ENCODE assay signal across 9 cellular contexts in genomic region chr22:50641696-50642607, GRCh38. TPM values are rescaled to one million over a fixed set of nuclear protein-coding genes. Genes with fewer than 3 reads are reported as not detected.
DNase-seq lines count a peak whose midpoint lies in the region; ATAC-seq, FAIRE-seq and TF ChIP-seq lines count a peak whose summit lies in the region.
"Had no signal": no experiment of that assay in that cellular context is flagged by ENCODE, and none has a peak within 500 bp of the region (broad histone marks: within the 10 kb centered on the region; RNA-seq: fewer than 3 reads in every experiment).

No MANE protein-coding gene starts in this region.

- no peaks in the 10 kb centered on the region for H4K20me1 ChIP-seq in K562 (replicated peaks; ENCODE audit: control insufficient read depth, insufficient read depth, low read length)

- H3K4me2 ChIP-seq in K562 (ENCODE audit: insufficient read depth, low read length) = no peak overlapping the region

- intact Hi-C loops in K562 (cut with micrococcal nuclease) = no loop called here
- intact Hi-C loops in sciatic nerve (cut with DNase I) = no loop called here
- intact Hi-C loops in breast epithelium (cut with DNase I; ENCODE audit: low total_unique reads) = no loop called here

- TF ChIP-seq CTCF in GM13977 (IDR thresholded peaks at IDR 0.05; ENCODE audit: extremely low read depth, insufficient read depth, missing control alignments) (peak; percentile 21), K562 (IDR thresholded peaks at IDR 0.05 in 2 of 3, conservative IDR thresholded peaks at IDR 0.05 in 1 of 3; ENCODE audit: insufficient read depth in 2 of 3, low read depth in 1 of 3, low read length in 3 of 3) (peak; percentile 24 to 35 (median 25); a peak in 3 of 6 replicates), breast epithelium (IDR thresholded peaks at IDR 0.05) (no peak)

- H3K79me2 ChIP-seq in K562 (ENCODE audit: control insufficient read depth, insufficient read depth, low read length) = no peaks in the 10 kb centered on the region

- POLR2A ChIA-PET in K562 (lab: Yijun Ruan, JAX) = interaction anchor here (0.6 to 1.5 kb wide), 3 partner anchors 12 to 720 kb away, joined by 3 read pairs; partner anchors contain the start of gene LMF2

- no peak for TF ChIP-seq POLR2A in K562 (conservative IDR thresholded peaks at IDR 0.05)
- TF ChIP-seq POLR2A in breast epithelium (IDR thresholded peaks at IDR 0.05) = no peak

- H3K9me3 ChIP-seq in K562 (replicated peaks; ENCODE audit: control insufficient read depth, insufficient read depth, low read depth, low read length) = no peaks in the 10 kb centered on the region
- H3K9me3 ChIP-seq in iPS-18a (ENCODE audit: control insufficient read depth, low read depth, low read length) = no peaks in the 10 kb centered on the region
- H3K9me3 ChIP-seq in breast epithelium = no peaks in the 10 kb centered on the region

- H3K9ac ChIP-seq in K562 (ENCODE audit: insufficient read depth in 1 of 2, low read depth in 2 of 2, low read length in 2 of 2) = no peak overlapping the region
- H3K9ac ChIP-seq in iPS-18a (ENCODE audit: low read length) = peak overlapping the region; percentile 6

- WGBS in K562 (ENCODE audit: insufficient coverage, low coverage, missing lambda C conversion rate) = 10% methylated on average over 8 of the region's 17 CpGs

- H3K27ac ChIP-seq in K562 (ENCODE audit: extremely low read depth, low read depth, low read length) = no peak overlapping the region
- H3K27ac ChIP-seq in iPS-18a (ENCODE audit: low read length) = no peak overlapping the region
- H3K27ac ChIP-seq in breast epithelium = no peak overlapping the region

- TF ChIP-seq EP300 in K562 (IDR thresholded peaks at IDR 0.05; ENCODE audit: low read length) = no peak

- no peak for FAIRE-seq in K562 (lab: Jason Lieb, UNC)

- BruUV-seq in K562 (replicated peaks; lab: Mats Ljungman, UMichigan) = no TSS peak

- H3K4me1 ChIP-seq in K562 (replicated peaks in 1 of 2; ENCODE audit: control insufficient read depth in 2 of 2, insufficient read depth in 2 of 2, low read length in 2 of 2) (peaks cover 0 to 6% of the 10 kb centered on the region in 2 experiments; a peak in 2 of 5 replicates), iPS-18a (ENCODE audit: control insufficient read depth, low read depth, low read length) (peaks cover 13% of the 10 kb centered on the region), breast epithelium (no peaks in the 10 kb centered on the region)

- in situ Hi-C loops in GM13977 (cut with MboI; ENCODE audit: low pct_unique_long_range_greater_than_20kb, low sequenced_read_pairs, unreplicated experiment) (no loop called here), K562 (cut with MboI) (loop anchor here (5.0 kb wide), 1 partner anchor 55 kb away; no protein-coding TSS in a partner anchor)

- ATAC-seq in K562 = peak; percentile 76
- peak; percentile 95 for ATAC-seq in sciatic nerve
- no peak for ATAC-seq in GM21528 (IDR thresholded peaks at IDR 0.05; ENCODE audit: low FRiP score, unreplicated experiment)
- ATAC-seq in GM18511 (IDR thresholded peaks at IDR 0.05; ENCODE audit: unreplicated experiment) = no peak

- H3K4me3 ChIP-seq in K562 (no peak overlapping the region), iPS-18a (ENCODE audit: low read length) (peak overlapping the region; percentile 11), breast epithelium (no peak overlapping the region)

- CTCF ChIA-PET in K562 (lab: Yijun Ruan, JAX; ENCODE audit: low intra/inter-chr PET ratio) = no interaction called here

- TF ChIP-seq RAD21 in K562 (CRISPR knock-in tag; conservative IDR thresholded peaks at IDR 0.05 in 1 of 2, IDR thresholded peaks at IDR 0.05 in 1 of 2) = no peak

- H3K9me1 ChIP-seq in K562 (ENCODE audit: control insufficient read depth, insufficient read depth, low read length) = no peaks in the 10 kb centered on the region

- H3K27me3 ChIP-seq in K562 (ENCODE audit: control insufficient read depth in 2 of 2, insufficient read depth in 2 of 2, low read length in 2 of 2) (peaks cover 5 to 42% of the 10 kb centered on the region in 2 experiments), iPS-18a (ENCODE audit: control insufficient read depth, insufficient read depth, low read length) (peaks cover 28% of the 10 kb centered on the region), breast epithelium (peaks cover 0 to 12% of the 10 kb centered on the region in 2 donors)

- H3K36me3 ChIP-seq in K562 (ENCODE audit: control insufficient read depth, insufficient read depth, low read length) (no peaks in the 10 kb centered on the region), iPS-18a (ENCODE audit: control insufficient read depth, low read depth, low read length) (no peaks in the 10 kb centered on the region), breast epithelium (no peaks in the 10 kb centered on the region)

- H2AFZ ChIP-seq in K562 (ENCODE audit: low read depth, low read length) = no peak overlapping the region

- DNase-seq in GM13977 (ENCODE audit: low spot score) = no peak
- DNase-seq in K562 (ENCODE audit: extremely low read depth in 1 of 4, low spot score in 3 of 4) = peak in 3 of 4 experiments; percentile 26 to 42 (median 32)
- no peak for DNase-seq in sciatic nerve (ENCODE audit: low spot score)
- DNase-seq in breast epithelium (ENCODE audit: low spot score in 2 of 2) = no peak
- DNase-seq in EL = no peak
- DNase-seq: activated B cell treated with CpG ODN at 0.5 μM for 24 hours had no signal

RNA-seq across cellular contexts. Expression of gene ARSA, which starts 14.0 kb away (rescaled TPM):
- total RNA-seq in K562 (2011; cell fraction: chromatin; rRNA removed; ENCODE audit: low replicate concordance) = 8.9 and 28.8 TPM in 2 replicates
- total RNA-seq in K562 (2011; cell fraction: nucleolus; rRNA removed) = 26.2 and 28.3 TPM in 2 replicates
- total RNA-seq in K562 (2011; cell fraction: nucleoplasm; rRNA removed) = 10.3 and 15.7 TPM in 2 replicates
- total RNA-seq in K562 (2014; rRNA removed) = 3.6 and 6.0 TPM in 2 replicates
- total RNA-seq in K562 (2014; rRNA removed; fragmentation: Illumina TruSeq; extraction: Trizol) = 0.29 and 0.73 TPM in 2 replicates
- total RNA-seq in K562 (2015; rRNA removed; fragmentation: Illumina TruSeq; extraction: Trizol) = 2.3 and 2.5 TPM in 2 replicates
- 10.9 TPM in 2 replicates for total RNA-seq in K562 (2021)
- polyA plus RNA-seq in K562 (2011; rRNA removed) = 1.2 and 3.9 TPM in 2 replicates
- polyA plus RNA-seq in K562 (2011; cell fraction: cytosol; rRNA removed) = 1.6 and 3.9 TPM in 2 replicates
- 22.0 and 41.4 TPM in 2 replicates for polyA plus RNA-seq in K562 (2011; cell fraction: nucleus; rRNA removed)
- polyA plus RNA-seq in K562 (2012) = 6.9 and 25.3 TPM in 2 replicates
- polyA plus RNA-seq in K562 (2014; fragmentation: Illumina TruSeq; extraction: Trizol) = 1.2 and 5.2 TPM in 2 replicates
- polyA plus RNA-seq in K562 (2014; fragmentation: Nextera tagmentation; extraction: Ambion mirVana) = under 1 TPM in 1 of 2 experiments, not detected in 1; 0.32 TPM
- 9.2 and 10.2 TPM in 2 replicates for polyA plus RNA-seq in K562 (2014; rRNA removed)
- polyA minus RNA-seq in K562 (2011; rRNA and poly(A)+ RNA removed) = 0.30 and 0.49 TPM in 2 replicates
- polyA minus RNA-seq in K562 (2011; cell fraction: cytosol; rRNA and poly(A)+ RNA removed) = 0.82 and 1.5 TPM in 2 replicates
- 5.1 and 5.7 TPM in 2 replicates for polyA minus RNA-seq in K562 (2011; cell fraction: nucleus; rRNA and poly(A)+ RNA removed)
- total RNA-seq in sciatic nerve = 38.1 TPM
- total RNA-seq in breast epithelium = 10 to 100 TPM; 23.8 to 39.0 (median 36.3) TPM

RNA-seq across cellular contexts. Expression of gene SHANK3, which starts 30.7 kb away (rescaled TPM):
- total RNA-seq in K562 (2011; cell fraction: chromatin; rRNA removed; ENCODE audit: low replicate concordance) = 0.21 and 0.37 TPM in 2 replicates
- total RNA-seq in K562 (2011; cell fraction: nucleolus; rRNA removed) = 0.13 and 0.17 TPM in 2 replicates
- total RNA-seq in K562 (2011; cell fraction: nucleoplasm; rRNA removed) = 0.08 and 0.15 TPM in 2 replicates
- total RNA-seq in K562 (2014; rRNA removed) (0.04 TPM in 1 of 2 replicates, not detected in the other), K562 (2014; rRNA removed; fragmentation: Illumina TruSeq; extraction: Trizol) (not detected in 2 replicates), K562 (2015; rRNA removed; fragmentation: Illumina TruSeq; extraction: Trizol) (not detected in 2 replicates), K562 (2021) (0.07 and 0.13 TPM in 2 replicates), sciatic nerve (56.6 TPM), breast epithelium (10 to 100 TPM in 1 of 3 donors, 1 to 10 TPM in 2; 4.8 to 28.8 (median 5.9) TPM)
- polyA plus RNA-seq in K562 (2011; rRNA removed) (0.01 TPM in 2 replicates), K562 (2014; fragmentation: Illumina TruSeq; extraction: Trizol) (not detected in 2 replicates), K562 (2014; fragmentation: Nextera tagmentation; extraction: Ambion mirVana) (not detected), K562 (2014; rRNA removed) (0.03 TPM in 1 of 2 replicates, not detected in the other)
- 0.03 TPM in 2 replicates for polyA plus RNA-seq in K562 (2011; cell fraction: cytosol; rRNA removed)
- 0.07 and 0.18 TPM in 2 replicates for polyA plus RNA-seq in K562 (2011; cell fraction: nucleus; rRNA removed)
- 0.01 and 0.04 TPM in 2 replicates for polyA plus RNA-seq in K562 (2012)
- polyA minus RNA-seq in K562 (2011; rRNA and poly(A)+ RNA removed) = not detected in 2 replicates
- 0.10 TPM in 1 of 2 replicates, not detected in the other for polyA minus RNA-seq in K562 (2011; cell fraction: cytosol; rRNA and poly(A)+ RNA removed)
- polyA minus RNA-seq in K562 (2011; cell fraction: nucleus; rRNA and poly(A)+ RNA removed) = under 0.01 and 0.13 TPM in 2 replicates
- total RNA-seq: activated B cell treated with CpG ODN at 0.5 μM for 24 hours had no signal

RNA-seq across cellular contexts. Expression of gene MAPK8IP2, which starts 41.4 kb away (rescaled TPM):
- total RNA-seq in K562 (2011; cell fraction: chromatin; rRNA removed; ENCODE audit: low replicate concordance) = 0.12 TPM in 1 of 2 replicates, not detected in the other
- 0.13 and 0.17 TPM in 2 replicates for total RNA-seq in K562 (2011; cell fraction: nucleolus; rRNA removed)
- 0.07 and 0.23 TPM in 2 replicates for total RNA-seq in K562 (2011; cell fraction: nucleoplasm; rRNA removed)
- 0.18 and 0.45 TPM in 2 replicates for total RNA-seq in K562 (2014; rRNA removed)
- total RNA-seq in K562 (2014; rRNA removed; fragmentation: Illumina TruSeq; extraction: Trizol) = 0.04 TPM in 1 of 2 replicates, not detected in the other
- total RNA-seq in K562 (2015; rRNA removed; fragmentation: Illumina TruSeq; extraction: Trizol) = 0.04 and 0.07 TPM in 2 replicates
- 0.29 and 0.47 TPM in 2 replicates for total RNA-seq in K562 (2021)
- 0.01 and 0.07 TPM in 2 replicates for polyA plus RNA-seq in K562 (2011; rRNA removed)
- 0.07 and 0.18 TPM in 2 replicates for polyA plus RNA-seq in K562 (2011; cell fraction: cytosol; rRNA removed)
- 0.13 and 0.14 TPM in 2 replicates for polyA plus RNA-seq in K562 (2011; cell fraction: nucleus; rRNA removed)
- 0.17 and 0.36 TPM in 2 replicates for polyA plus RNA-seq in K562 (2012)
- 0.03 and 0.17 TPM in 2 replicates for polyA plus RNA-seq in K562 (2014; fragmentation: Illumina TruSeq; extraction: Trizol)
- polyA plus RNA-seq in K562 (2014; fragmentation: Nextera tagmentation; extraction: Ambion mirVana) = not detected
- 0.12 and 0.18 TPM in 2 replicates for polyA plus RNA-seq in K562 (2014; rRNA removed)
- polyA minus RNA-seq in K562 (2011; rRNA and poly(A)+ RNA removed) = not detected in 2 replicates
- 0.36 TPM in 1 of 2 replicates, not detected in the other for polyA minus RNA-seq in K562 (2011; cell fraction: cytosol; rRNA and poly(A)+ RNA removed)
- under 0.01 TPM in 1 of 2 replicates, not detected in the other for polyA minus RNA-seq in K562 (2011; cell fraction: nucleus; rRNA and poly(A)+ RNA removed)
- total RNA-seq in sciatic nerve = 2.4 TPM
- 1 to 10 TPM; 1.9 to 2.2 (median 2.0) TPM for total RNA-seq in breast epithelium

RNA-seq across cellular contexts. Expression of gene CHKB, which starts 59.3 kb away (rescaled TPM):
- total RNA-seq in K562 (2011; cell fraction: chromatin; rRNA removed; ENCODE audit: low replicate concordance) = 48.4 and 97.8 TPM in 2 replicates
- 53.4 and 65.4 TPM in 2 replicates for total RNA-seq in K562 (2011; cell fraction: nucleolus; rRNA removed)
- total RNA-seq in K562 (2011; cell fraction: nucleoplasm; rRNA removed) = 51.6 and 55.9 TPM in 2 replicates
- total RNA-seq in K562 (2014; rRNA removed) (11.0 and 14.5 TPM in 2 replicates), K562 (2014; rRNA removed; fragmentation: Illumina TruSeq; extraction: Trizol) (7.7 and 10.3 TPM in 2 replicates), K562 (2015; rRNA removed; fragmentation: Illumina TruSeq; extraction: Trizol) (8.9 and 9.8 TPM in 2 replicates), K562 (2021) (15.2 and 15.9 TPM in 2 replicates), sciatic nerve (73.9 TPM), breast epithelium (10 to 100 TPM; 53.9 to 77.6 (median 71.4) TPM)
- polyA plus RNA-seq in K562 (2011; rRNA removed) (16.3 and 24.8 TPM in 2 replicates), K562 (2014; fragmentation: Illumina TruSeq; extraction: Trizol) (14.4 and 16.2 TPM in 2 replicates), K562 (2014; fragmentation: Nextera tagmentation; extraction: Ambion mirVana) (1 to 10 TPM; 2.7 to 5.3 TPM), K562 (2014; rRNA removed) (19.0 and 31.0 TPM in 2 replicates)
- polyA plus RNA-seq in K562 (2011; cell fraction: cytosol; rRNA removed) = 9.9 and 12.5 TPM in 2 replicates
- polyA plus RNA-seq in K562 (2011; cell fraction: nucleus; rRNA removed) = 89.3 and 120 TPM in 2 replicates
- 10.9 and 32.8 TPM in 2 replicates for polyA plus RNA-seq in K562 (2012)
- polyA minus RNA-seq in K562 (2011; rRNA and poly(A)+ RNA removed) = 3.2 and 3.7 TPM in 2 replicates
- polyA minus RNA-seq in K562 (2011; cell fraction: cytosol; rRNA and poly(A)+ RNA removed) = 1.8 and 4.8 TPM in 2 replicates
- polyA minus RNA-seq in K562 (2011; cell fraction: nucleus; rRNA and poly(A)+ RNA removed) = 11.0 and 14.1 TPM in 2 replicates

Comparison
In these comparisons a context has a peak if more than half of its experiments do, and no peak if none do; other contexts are left out.
1. DNase-seq: peak in K562 (3 of 4); none in GM13977 (single experiment), sciatic nerve (single experiment), breast epithelium (0 of 2) and EL (single experiment).
2. CTCF ChIP-seq: peak in GM13977 (single experiment) and K562 (3 of 3); none in breast epithelium (0 of 3).
3. ATAC-seq: peak in K562 (single experiment) and sciatic nerve (single experiment); none in GM21528 (single experiment) and GM18511 (single experiment).
4. RNA of gene SHANK3, which starts 30.7 kb away (total RNA-seq): 56.6 TPM in sciatic nerve (single experiment) and 4.8 to 28.8 TPM in breast epithelium; 0.04 to 0.37 TPM in K562; every median in the first group is over 4 times any median in the second.